ENCODE assay signal across 2 cellular contexts in the genomic region with DNA sequence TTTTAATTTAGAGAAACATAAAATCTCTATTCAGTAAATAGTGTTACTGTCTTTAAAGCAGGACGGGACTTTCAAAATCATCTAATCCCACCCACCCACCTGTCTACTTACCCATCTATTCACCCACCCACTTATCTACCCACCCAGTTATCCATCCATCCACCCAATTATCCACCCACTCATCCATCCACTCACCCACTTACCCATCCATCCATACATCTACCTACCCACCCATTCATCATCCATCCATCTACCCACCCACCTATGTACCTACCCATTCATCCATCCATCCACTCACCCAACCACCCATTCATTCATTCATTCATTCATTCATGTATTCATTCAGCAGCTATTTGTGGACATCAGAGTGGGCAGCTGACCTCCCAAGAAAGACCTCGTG.
TF ChIP-seq lines count a peak whose summit lies in the region.

No MANE protein-coding gene starts in this region.

TF ChIP-seq in HEK293, 187 proteins besides CTCF, POLR2A, EP300 and RAD21:
- TF ChIP-seq, protein P1, sequence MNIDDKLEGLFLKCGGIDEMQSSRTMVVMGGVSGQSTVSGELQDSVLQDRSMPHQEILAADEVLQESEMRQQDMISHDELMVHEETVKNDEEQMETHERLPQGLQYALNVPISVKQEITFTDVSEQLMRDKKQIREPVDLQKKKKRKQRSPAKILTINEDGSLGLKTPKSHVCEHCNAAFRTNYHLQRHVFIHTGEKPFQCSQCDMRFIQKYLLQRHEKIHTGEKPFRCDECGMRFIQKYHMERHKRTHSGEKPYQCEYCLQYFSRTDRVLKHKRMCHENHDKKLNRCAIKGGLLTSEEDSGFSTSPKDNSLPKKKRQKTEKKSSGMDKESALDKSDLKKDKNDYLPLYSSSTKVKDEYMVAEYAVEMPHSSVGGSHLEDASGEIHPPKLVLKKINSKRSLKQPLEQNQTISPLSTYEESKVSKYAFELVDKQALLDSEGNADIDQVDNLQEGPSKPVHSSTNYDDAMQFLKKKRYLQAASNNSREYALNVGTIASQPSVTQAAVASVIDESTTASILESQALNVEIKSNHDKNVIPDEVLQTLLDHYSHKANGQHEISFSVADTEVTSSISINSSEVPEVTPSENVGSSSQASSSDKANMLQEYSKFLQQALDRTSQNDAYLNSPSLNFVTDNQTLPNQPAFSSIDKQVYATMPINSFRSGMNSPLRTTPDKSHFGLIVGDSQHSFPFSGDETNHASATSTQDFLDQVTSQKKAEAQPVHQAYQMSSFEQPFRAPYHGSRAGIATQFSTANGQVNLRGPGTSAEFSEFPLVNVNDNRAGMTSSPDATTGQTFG (tag by site-specific recombination; IDR thresholded peaks at IDR 0.05; ENCODE audit: borderline replicate concordance) = no peak
- peak; percentile 99 for TF ChIP-seq EGR2 (tag by site-specific recombination; IDR thresholded peaks at IDR 0.05; ENCODE audit: low read depth)
- TF ChIP-seq ZFHX2 (tag by site-specific recombination; conservative IDR thresholded peaks at IDR 0.05) = peak; percentile 97
- no peak for TF ChIP-seq ZNF155 (tag by site-specific recombination; IDR thresholded peaks at IDR 0.05)

TF ChIP-seq in K562, 482 proteins besides CTCF, POLR2A, EP300 and RAD21:
- no peak for TF ChIP-seq PRMT5 (CRISPR knock-in tag; IDR thresholded peaks at IDR 0.05)
- TF ChIP-seq ZNF24 (IDR thresholded peaks at IDR 0.05) = peak; percentile 79; the same call in 1 of the 2 replicates
